ENCODE assay signal across 2 cellular contexts in the genomic region with DNA sequence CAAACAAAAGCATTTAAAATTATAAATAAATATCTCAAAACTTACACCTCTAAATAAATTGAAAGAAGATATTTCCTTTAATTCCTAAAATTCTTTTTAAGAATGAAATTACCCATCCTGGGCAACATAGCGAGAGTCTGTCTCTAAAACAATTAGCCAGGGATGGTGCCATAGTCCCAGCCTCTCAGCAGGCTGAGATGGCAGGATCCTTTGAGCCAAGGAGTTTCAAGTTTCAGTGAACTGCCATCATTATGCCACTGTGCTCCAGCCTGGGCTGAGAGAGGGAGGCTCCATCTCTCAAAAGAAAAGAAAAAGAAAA.
TF ChIP-seq lines count a peak whose summit lies in the region.

No MANE protein-coding gene starts in this region.

TF ChIP-seq in A549, 52 proteins besides CTCF, POLR2A, EP300 and RAD21 (continued from another document):
- no peak for TF ChIP-seq HMGXB4 (CRISPR knock-in tag; IDR thresholded peaks at IDR 0.05; ENCODE audit: borderline replicate concordance)
- TF ChIP-seq HOXB5 (CRISPR knock-in tag; IDR thresholded peaks at IDR 0.05), result no peak
- TF ChIP-seq NPAS2 (CRISPR knock-in tag; IDR thresholded peaks at IDR 0.05; ENCODE audit: borderline replicate concordance), result no peak
- TF ChIP-seq ELK1 (IDR thresholded peaks at IDR 0.05; ENCODE audit: low read depth, low read length), result no peak
- no peak for TF ChIP-seq GATA3 (IDR thresholded peaks at IDR 0.05; ENCODE audit: borderline replicate concordance)
- no peak for TF ChIP-seq TFCP2L1 (CRISPR knock-in tag; IDR thresholded peaks at IDR 0.05)
- no peak for TF ChIP-seq TP53 (CRISPR knock-in tag; IDR thresholded peaks at IDR 0.05)
- TF ChIP-seq SMC3 (IDR thresholded peaks at IDR 0.05), result no peak; the same call in 2 of the 3 replicates
- no peak for TF ChIP-seq MAFK (IDR thresholded peaks at IDR 0.05; ENCODE audit: partially characterized antibody)
- no peak for TF ChIP-seq USF2 (IDR thresholded peaks at IDR 0.05)
- TF ChIP-seq, protein P1, sequence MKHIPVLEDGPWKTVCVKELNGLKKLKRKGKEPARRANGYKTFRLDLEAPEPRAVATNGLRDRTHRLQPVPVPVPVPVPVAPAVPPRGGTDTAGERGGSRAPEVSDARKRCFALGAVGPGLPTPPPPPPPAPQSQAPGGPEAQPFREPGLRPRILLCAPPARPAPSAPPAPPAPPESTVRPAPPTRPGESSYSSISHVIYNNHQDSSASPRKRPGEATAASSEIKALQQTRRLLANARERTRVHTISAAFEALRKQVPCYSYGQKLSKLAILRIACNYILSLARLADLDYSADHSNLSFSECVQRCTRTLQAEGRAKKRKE (CRISPR knock-in tag; IDR thresholded peaks at IDR 0.05; ENCODE audit: low read depth), result no peak
- TF ChIP-seq NR3C1 (IDR thresholded peaks at IDR 0.05), result no peak
- TF ChIP-seq, protein P2, sequence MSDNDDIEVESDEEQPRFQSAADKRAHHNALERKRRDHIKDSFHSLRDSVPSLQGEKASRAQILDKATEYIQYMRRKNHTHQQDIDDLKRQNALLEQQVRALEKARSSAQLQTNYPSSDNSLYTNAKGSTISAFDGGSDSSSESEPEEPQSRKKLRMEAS (IDR thresholded peaks at IDR 0.05), result no peak
- no peak for TF ChIP-seq FOSB (CRISPR knock-in tag; IDR thresholded peaks at IDR 0.05)
- TF ChIP-seq MAZ (IDR thresholded peaks at IDR 0.05; ENCODE audit: borderline replicate concordance, low read depth, low read length), result no peak
- no peak for TF ChIP-seq BHLHE40 (IDR thresholded peaks at IDR 0.05; ENCODE audit: low read depth, low read length)
- no peak for TF ChIP-seq BCL3 (IDR thresholded peaks at IDR 0.05)
- TF ChIP-seq PBX3 (IDR thresholded peaks at IDR 0.05), result no peak

TF ChIP-seq in HCT116, 20 proteins besides CTCF, POLR2A, EP300 and RAD21 (continued from another document):
- TF ChIP-seq, protein P3, sequence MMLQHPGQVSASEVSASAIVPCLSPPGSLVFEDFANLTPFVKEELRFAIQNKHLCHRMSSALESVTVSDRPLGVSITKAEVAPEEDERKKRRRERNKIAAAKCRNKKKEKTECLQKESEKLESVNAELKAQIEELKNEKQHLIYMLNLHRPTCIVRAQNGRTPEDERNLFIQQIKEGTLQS (IDR thresholded peaks at IDR 0.05), result no peak
- TF ChIP-seq POLR2AphosphoS5 (IDR thresholded peaks at IDR 0.05; ENCODE audit: low read depth, low read length) (no peak), YY1 (IDR thresholded peaks at IDR 0.05; ENCODE audit: extremely low read depth, insufficient replicate concordance, low read depth, low read length) (no peak), CBX3 (IDR thresholded peaks at IDR 0.05; ENCODE audit: low read depth) (no peak), JUND (IDR thresholded peaks at IDR 0.05) (no peak), TCF7L2 (IDR thresholded peaks at IDR 0.05; ENCODE audit: borderline replicate concordance, extremely low read depth, insufficient read depth, insufficient read length) (no peak), SIN3A (IDR thresholded peaks at IDR 0.05; ENCODE audit: low read depth) (no peak)
- TF ChIP-seq, protein P4, sequence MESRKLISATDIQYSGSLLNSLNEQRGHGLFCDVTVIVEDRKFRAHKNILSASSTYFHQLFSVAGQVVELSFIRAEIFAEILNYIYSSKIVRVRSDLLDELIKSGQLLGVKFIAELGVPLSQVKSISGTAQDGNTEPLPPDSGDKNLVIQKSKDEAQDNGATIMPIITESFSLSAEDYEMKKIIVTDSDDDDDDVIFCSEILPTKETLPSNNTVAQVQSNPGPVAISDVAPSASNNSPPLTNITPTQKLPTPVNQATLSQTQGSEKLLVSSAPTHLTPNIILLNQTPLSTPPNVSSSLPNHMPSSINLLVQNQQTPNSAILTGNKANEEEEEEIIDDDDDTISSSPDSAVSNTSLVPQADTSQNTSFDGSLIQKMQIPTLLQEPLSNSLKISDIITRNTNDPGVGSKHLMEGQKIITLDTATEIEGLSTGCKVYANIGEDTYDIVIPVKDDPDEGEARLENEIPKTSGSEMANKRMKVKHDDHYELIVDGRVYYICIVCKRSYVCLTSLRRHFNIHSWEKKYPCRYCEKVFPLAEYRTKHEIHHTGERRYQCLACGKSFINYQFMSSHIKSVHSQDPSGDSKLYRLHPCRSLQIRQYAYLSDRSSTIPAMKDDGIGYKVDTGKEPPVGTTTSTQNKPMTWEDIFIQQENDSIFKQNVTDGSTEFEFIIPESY (IDR thresholded peaks at IDR 0.05; ENCODE audit: extremely low read depth, insufficient replicate concordance, low read length), result no peak
- TF ChIP-seq, protein P2 (IDR thresholded peaks at IDR 0.05), result no peak
